Comparison of ENCODE assay signal across 35 cellular contexts in the genomic region with DNA sequence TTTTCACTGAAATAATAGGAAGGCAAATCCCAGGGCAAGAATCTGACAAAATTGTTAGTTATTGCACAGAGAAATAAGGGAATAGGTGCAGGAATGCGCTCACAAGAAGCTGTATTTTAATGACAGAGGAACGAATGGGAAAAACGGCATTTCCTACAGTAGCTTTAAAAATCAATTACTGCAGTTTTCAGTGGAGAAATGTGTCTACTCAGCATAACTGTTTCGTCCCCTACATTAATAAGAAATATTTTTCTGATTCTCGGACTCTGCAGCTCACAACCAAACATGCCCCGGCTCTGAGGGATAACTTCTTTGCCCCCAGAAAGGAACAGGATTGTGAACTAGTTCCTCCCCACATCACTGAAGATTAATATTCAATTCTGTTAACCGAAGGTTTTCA. TPM values are rescaled to one million over a fixed set of nuclear protein-coding genes. Genes with fewer than 3 reads are reported as not detected.
"Had no signal": no experiment of that assay in that cellular context is flagged by ENCODE, and none has a peak within 500 bp of the region (broad histone marks: within the 10 kb centered on the region; RNA-seq: fewer than 3 reads in every experiment).

No MANE protein-coding gene starts in this region.

- H3K27me3 ChIP-seq: adrenal gland, cardiac muscle cell had no signal

- H3K27ac ChIP-seq: adrenal gland, cardiac muscle cell, VCaP had no signal

- DNase-seq: activated B cell treated with CpG ODN at 0.5 μM for 24 hours; activated CD4-positive, alpha-beta memory T cell treated with anti-CD3 and anti-CD28 coated beads for 36 hours; activated CD4-positive, alpha-beta T cell treated with anti-CD3 and anti-CD28 coated beads for 4 hours; activated CD4-positive, alpha-beta T cell treated with anti-CD3 and anti-CD28 coated beads, Interleukin-2, amount 10 ng/mL, durations not matched to agents 24 days and 14 days; activated CD4-positive, alpha-beta T cell treated with anti-CD3 and anti-CD28 coated beads, Interleukin-2, amount 50 U/mL, for 1 hour; activated CD4-positive, alpha-beta T cell treated with anti-CD3 and anti-CD28 coated beads, Interleukin-2, amount 50 U/mL, for 4 hours; activated CD4-positive, CD25-positive, alpha-beta regulatory T cell treated with anti-CD3 and anti-CD28 coated beads, Interleukin-2, amount 50 U/mL, for 72 hours; activated CD8-positive, alpha-beta memory T cell treated with anti-CD3 and anti-CD28 coated beads, Interleukin-2, amount 50 U/mL, for 4 hours; activated CD8-positive, alpha-beta T cell treated with anti-CD3 and anti-CD28 coated beads for 36 hours; activated effector memory CD4-positive, alpha-beta T cell treated with anti-CD3 and anti-CD28 coated beads, Interleukin-2, amount 50 U/mL, for 16 hours; activated gamma-delta T cell treated with Interleukin-2 at 50 U/mL for 16 hours; activated naive CD4-positive, alpha-beta T cell; activated naive CD4-positive, alpha-beta T cell treated with anti-CD3 and anti-CD28 coated beads for 36 hours; activated naive CD4-positive, alpha-beta T cell treated with anti-CD3 and anti-CD28 coated beads, Interleukin-2, amount 50 U/mL, for 16 hours; activated naive CD8-positive, alpha-beta T cell treated with anti-CD3 and anti-CD28 coated beads for 36 hours; activated T-cell treated with anti-CD3 and anti-CD28 coated beads for 4 hours; activated T-cell treated with anti-CD3 and anti-CD28 coated beads, Interleukin-2, amount 50 U/mL, for 1 hour; activated T-cell treated with anti-CD3 and anti-CD28 coated beads, Interleukin-2, amount 50 U/mL, for 4 hours; activated T-cell treated with anti-CD3 and anti-CD28 coated beads, Interleukin-2, amount 50 U/mL, for 72 hours; adrenal gland; amniotic stem cell; aorta; caudate nucleus; cerebellar nuclear complex; T-helper 1 cell; T-helper 2 cell; T-helper 9 cell had no signal

- FAIRE-seq: astrocyte, bronchial epithelial cell, TTC549 had no signal

- H3K4me1 ChIP-seq: adrenal gland had no signal

- H3K9me3 ChIP-seq: adrenal gland had no signal

- ATAC-seq: activated CD8-positive, alpha-beta T cell treated with anti-CD3 and anti-CD28 coated beads for 36 hours; activated naive CD4-positive, alpha-beta T cell treated with anti-CD3 and anti-CD28 coated beads, Interleukin-2, amount 50 U/mL, for 72 hours; activated T-cell treated with anti-CD3 and anti-CD28 coated beads, Interleukin-2, amount 50 U/mL, for 4 hours; activated T-cell treated with anti-CD3 and anti-CD28 coated beads, Interleukin-2, amount 50 U/mL, for 72 hours; activated T-helper 17 cell treated with anti-CD3 and anti-CD28 coated beads, Interleukin-2, amount 50 U/mL, for 72 hours had no signal

- H3K36me3 ChIP-seq: adrenal gland, cardiac muscle cell had no signal

- H3K4me3 ChIP-seq: adrenal gland, cardiac muscle cell had no signal

RNA-seq across cellular contexts. Expression of a gene that starts 44.9 kb away (rescaled TPM):
- total RNA-seq: activated B cell treated with CpG ODN at 0.5 μM for 24 hours; activated CD4-positive, alpha-beta memory T cell treated with anti-CD3 and anti-CD28 coated beads for 36 hours; activated CD4-positive, alpha-beta T cell treated with anti-CD3 and anti-CD28 coated beads, Interleukin-2, amount 10 ng/mL, durations not matched to agents 24 days and 14 days; activated CD8-positive, alpha-beta T cell treated with anti-CD3 and anti-CD28 coated beads for 36 hours; aorta; bronchial epithelial cell; chondrocyte had no signal
- polyA plus RNA-seq: aorta had no signal
